22 cellular contexts compared by ENCODE assay signal in genomic region chr11:20544536-20545237, GRCh38. TPM values are rescaled to one million over a fixed set of nuclear protein-coding genes. Genes with fewer than 3 reads are reported as not detected.
DNase-seq lines count a peak whose midpoint lies in the region; ATAC-seq and TF ChIP-seq lines count a peak whose summit lies in the region.
"Had no signal": no experiment of that assay in that cellular context is flagged by ENCODE, and none has a peak within 500 bp of the region (broad histone marks: within the 10 kb centered on the region; RNA-seq: fewer than 3 reads in every experiment).

No MANE protein-coding gene starts in this region.

- no peaks in the 10 kb centered on the region for H3K79me2 ChIP-seq in smooth muscle cell (ENCODE audit: low read depth)

- no peak overlapping the region for H2BK15ac ChIP-seq in neuronal stem cell (ENCODE audit: low read length)

- no peaks in the 10 kb centered on the region for H3K27me3 ChIP-seq in iPS-20b (ENCODE audit: insufficient read depth, low read length)
- peaks cover 0 to 10% (median 6%) of the 10 kb centered on the region in 3 experiments for H3K27me3 ChIP-seq in neuronal stem cell (ENCODE audit: control insufficient read depth in 3 of 3, insufficient read depth in 3 of 3, low read depth in 1 of 3, low read length in 3 of 3)
- no peaks in the 10 kb centered on the region for H3K27me3 ChIP-seq in smooth muscle cell (ENCODE audit: low read depth)

- no peak overlapping the region for H3K4ac ChIP-seq in neuronal stem cell (ENCODE audit: low read length)

- no peak overlapping the region for H3K27ac ChIP-seq in iPS-20b (ENCODE audit: low read length)
- no peak overlapping the region for H3K27ac ChIP-seq in neuronal stem cell (replicated peaks; ENCODE audit: low read length)
- no peak overlapping the region for H3K27ac ChIP-seq in smooth muscle cell (ENCODE audit: low read depth)
- H3K27ac ChIP-seq: 22Rv1, C4-2B, RWPE1 had no signal

- no peak overlapping the region for H4K8ac ChIP-seq in neuronal stem cell (ENCODE audit: low read depth, low read length)

- H4K20me1 ChIP-seq in smooth muscle cell (ENCODE audit: low read depth) = no peaks in the 10 kb centered on the region

- peak in 2 of 3 experiments; percentile 31 to 70 for DNase-seq in NCI-H1417 (lab: John Stamatoyannopoulos, UW)
- no peak for DNase-seq in NCI-H1417 treated with DMSO at 0.1 percent for 48 hours (lab: John Stamatoyannopoulos, UW)
- DNase-seq in NCI-H69 (lab: John Stamatoyannopoulos, UW) = peak; percentile 68
- no peak for DNase-seq in neuronal stem cell (ENCODE audit: low spot score)
- DNase-seq in germinal center (ENCODE audit: low spot score) = no peak
- DNase-seq in omental fat pad (ENCODE audit: low spot score) = no peak
- DNase-seq in smooth muscle cell (lab: John Stamatoyannopoulos, UW; ENCODE audit: unreplicated experiment) = no peak
- DNase-seq: AML-193, DMS79 treated with DMSO at 0.1 percent for 48 hours, GOT3, KG1, NCI-H1105 treated with DMSO at 0.1 percent for 48 hours, NCI-H2029 treated with DMSO at 0.1 percent for 48 hours, NCI-H524, PC-3, SIG-M5 had no signal

- no peaks in the 10 kb centered on the region for H3K79me1 ChIP-seq in neuronal stem cell (ENCODE audit: low read depth, low read length)

- H3K4me3 ChIP-seq in iPS-20b (ENCODE audit: low read length) (0 out of 2 replicates have a peak overlapping the region, but pooled peaks have one; percentile 19), neuronal stem cell (ENCODE audit: low read length in 2 of 2) (no peak overlapping the region), smooth muscle cell (no peak overlapping the region)

- H2BK12ac ChIP-seq in neuronal stem cell (ENCODE audit: low read length) = no peak overlapping the region

- H3K9me3 ChIP-seq in iPS-20b (ENCODE audit: insufficient read depth, low read depth, low read length) (peaks cover 3% of the 10 kb centered on the region; the same call in 1 of the 2 replicates), neuronal stem cell (replicated peaks in 1 of 2; ENCODE audit: control insufficient read depth in 2 of 2, insufficient read depth in 1 of 2, low read depth in 1 of 2, low read length in 2 of 2) (peaks cover 0 to 3% of the 10 kb centered on the region in 2 donors), smooth muscle cell (replicated peaks; ENCODE audit: low read depth) (no peaks in the 10 kb centered on the region)

- peaks cover 10% of the 10 kb centered on the region; the same call in 1 of the 2 replicates for H3K4me1 ChIP-seq in iPS-20b (ENCODE audit: insufficient read depth, low read length)
- peaks cover 0 to 5% of the 10 kb centered on the region in 2 donors for H3K4me1 ChIP-seq in neuronal stem cell (ENCODE audit: control insufficient read depth in 2 of 2, insufficient read depth in 1 of 2, low read depth in 1 of 2, low read length in 2 of 2)
- no peaks in the 10 kb centered on the region for H3K4me1 ChIP-seq in smooth muscle cell (ENCODE audit: low read depth)

- H3K4me2 ChIP-seq in neuronal stem cell (ENCODE audit: insufficient read depth, low read length, poor library complexity, severe bottlenecking) (no peak overlapping the region), smooth muscle cell (no peak overlapping the region)

- H2BK120ac ChIP-seq in neuronal stem cell (ENCODE audit: low read depth, low read length) = no peak overlapping the region

- no peak overlapping the region for H2AK5ac ChIP-seq in neuronal stem cell (ENCODE audit: low read depth, low read length)

- no peak for ATAC-seq in omental fat pad (ENCODE audit: low FRiP score)
- ATAC-seq: PC-3, SK-N-SH treated with all-trans-retinoic acid at 6 μM for 48 hours had no signal

- H3K23ac ChIP-seq in neuronal stem cell (ENCODE audit: low read depth, low read length, poor library complexity) = peak overlapping the region; percentile 48

- H3K36me3 ChIP-seq in iPS-20b (ENCODE audit: insufficient read depth, low read depth, low read length) (no peaks in the 10 kb centered on the region), neuronal stem cell (replicated peaks in 1 of 2; ENCODE audit: control insufficient read depth in 2 of 2, insufficient read depth in 2 of 2, low read length in 2 of 2) (no peaks in the 10 kb centered on the region), smooth muscle cell (ENCODE audit: low read depth) (no peaks in the 10 kb centered on the region)

- H3K14ac ChIP-seq in neuronal stem cell (ENCODE audit: low read length) = no peak overlapping the region

- TF ChIP-seq CTCF in omental fat pad (IDR thresholded peaks at IDR 0.05) (no peak), smooth muscle cell (IDR thresholded peaks at IDR 0.05; ENCODE audit: borderline replicate concordance, insufficient read depth, poor library complexity, severe bottlenecking) (no peak)

- no peak overlapping the region for H2BK5ac ChIP-seq in neuronal stem cell (ENCODE audit: low read length)

- no peaks in the 10 kb centered on the region for H3F3A ChIP-seq in smooth muscle cell (ENCODE audit: low read depth)

- H2AFZ ChIP-seq in neuronal stem cell (ENCODE audit: low read length) (peak overlapping the region; percentile 24), smooth muscle cell (ENCODE audit: low read depth) (no peak overlapping the region)

- H3K9ac ChIP-seq in iPS-20b (ENCODE audit: low read depth, low read length) (peak overlapping the region; percentile 34; the same call in 1 of the 2 replicates), neuronal stem cell (ENCODE audit: low read depth, low read length, poor library complexity) (no peak overlapping the region), smooth muscle cell (ENCODE audit: low read depth) (no peak overlapping the region)

- H4K91ac ChIP-seq in neuronal stem cell (ENCODE audit: low read depth, low read length, poor library complexity) = no peak overlapping the region

- no CpG with 5 or more reads among the region's 9 CpGs for WGBS in neuronal stem cell (ENCODE audit: extremely low coverage in 2 of 2, insufficient read length in 2 of 2, insufficient replicate concordance in 1 of 2), 2 donors
- 55% methylated on average over 9 of the region's 9 CpGs for WGBS in smooth muscle cell (ENCODE audit: low lambda C conversion rate)

- peak overlapping the region; percentile 35 for H3K18ac ChIP-seq in neuronal stem cell (ENCODE audit: low read length)

RNA-seq across cellular contexts. Expression of gene SLC6A5, which starts 54.7 kb away (rescaled TPM):
- polyA plus RNA-seq in neuronal stem cell (2013, experiment 1 of 2) = not detected
- polyA plus RNA-seq in neuronal stem cell (2013, experiment 2 of 2) = not detected
- total RNA-seq in omental fat pad = not detected
- total RNA-seq in smooth muscle cell = not detected in 2 replicates
- not detected in 2 replicates for polyA plus RNA-seq in smooth muscle cell
- total RNA-seq: G401, PC-3 had no signal

Comparison
In these comparisons a context has a peak if more than half of its experiments do, and no peak if none do; other contexts are left out.
1. DNase-seq: peak in NCI-H1417 (2 of 3) and NCI-H69 (single experiment); none in NCI-H1417 treated with DMSO at 0.1 percent for 48 hours (single experiment), neuronal stem cell (single experiment), germinal center (single experiment), omental fat pad (single experiment) and smooth muscle cell (single experiment).